1 cellular context compared by ENCODE assay signal in genomic region chr14:50874842-50875241, GRCh38.
TF ChIP-seq lines count a peak whose summit lies in the region.

No MANE protein-coding gene starts in this region.

TF ChIP-seq in GM12878, 131 proteins besides CTCF, POLR2A, EP300 and RAD21:
- no peak for TF ChIP-seq SMARCA5 (IDR thresholded peaks at IDR 0.05)
- TF ChIP-seq ESRRA (IDR thresholded peaks at IDR 0.05; ENCODE audit: low read length) = no peak
- no peak for TF ChIP-seq CHD2 (IDR thresholded peaks at IDR 0.05; ENCODE audit: borderline replicate concordance, low read depth, low read length)
- TF ChIP-seq MYB (IDR thresholded peaks at IDR 0.05; ENCODE audit: borderline replicate concordance, low read depth, low read length) = no peak
- no peak for TF ChIP-seq NRF1 (conservative IDR thresholded peaks at IDR 0.05; ENCODE audit: low read depth, low read length)
- TF ChIP-seq CBFB (IDR thresholded peaks at IDR 0.05; ENCODE audit: low read depth) = no peak
- no peak for TF ChIP-seq NR2C2 (IDR thresholded peaks at IDR 0.05; ENCODE audit: borderline replicate concordance, control insufficient read depth, insufficient read length, low read depth)
